8 cellular contexts compared by ENCODE assay signal in the genomic region with DNA sequence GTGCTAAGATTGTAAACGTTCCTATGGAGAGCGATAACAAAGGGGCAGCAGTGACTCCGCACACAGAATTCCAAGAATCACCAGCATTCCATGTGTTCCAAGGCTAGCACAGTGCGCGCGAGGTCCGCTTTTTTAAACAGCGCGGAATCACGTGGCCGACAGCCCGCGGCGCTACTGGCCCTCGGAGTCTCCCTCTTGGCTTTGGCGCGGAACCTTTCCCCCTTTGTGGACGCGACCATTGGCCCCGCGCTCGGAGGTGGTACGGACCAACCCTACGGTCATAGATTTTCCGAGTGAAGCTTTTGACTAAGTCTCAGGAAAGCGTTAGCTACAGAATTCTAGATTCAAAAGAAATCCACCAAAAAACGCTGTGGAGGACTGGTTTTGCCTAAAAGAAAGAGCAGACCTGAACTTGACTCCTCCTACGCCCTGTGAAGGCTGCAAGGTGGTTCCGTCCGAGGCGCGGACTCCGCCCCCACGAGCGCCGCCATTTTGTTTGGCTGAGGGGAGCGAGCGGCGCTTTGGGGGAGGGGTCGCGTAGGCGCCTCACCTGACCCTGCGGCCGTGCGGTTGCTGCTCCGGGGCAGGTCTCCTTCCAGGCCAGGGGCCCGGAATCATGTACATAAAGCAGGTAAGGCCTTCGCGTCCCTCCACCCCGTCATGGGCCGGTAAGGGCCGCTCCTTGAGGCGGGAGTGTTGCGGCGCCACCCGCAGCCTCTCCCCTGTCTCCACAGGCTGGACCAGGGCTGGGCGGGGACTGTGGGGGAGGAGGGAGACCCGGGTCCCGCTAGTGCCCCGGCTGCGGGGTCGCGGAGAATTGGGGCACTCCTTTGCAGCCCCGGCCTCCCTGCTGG. TPM values are rescaled to one million over a fixed set of nuclear protein-coding genes. Genes with fewer than 3 reads are reported as not detected.
A peak's percentile ranks its signal among the peaks of the same experiment; 100 is the strongest.
DNase-seq lines count a peak whose midpoint lies in the region; ATAC-seq and TF ChIP-seq lines count a peak whose summit lies in the region.

Gene SMC3, plus strand, starts transcription at position 495 of the 854 bp plus-strand sequence. Its CDS starts 122 bp downstream, at position 617.

- no peaks in the 10 kb centered on the region for H3K9me3 ChIP-seq in SK-N-MC (ENCODE audit: low read depth, low read length)
- no peaks in the 10 kb centered on the region for H3K9me3 ChIP-seq in gastroesophageal sphincter
- H3K9me3 ChIP-seq in neutrophil: no peaks in the 10 kb centered on the region

- ATAC-seq in gastroesophageal sphincter: peak; percentile 95

- CTCF ChIA-PET in HEK293T (lab: Yijun Ruan, JAX): no interaction called here
- CTCF ChIA-PET in activated naive CD4-positive, alpha-beta T cell treated with anti-CD3 and anti-CD28 coated beads, Interleukin-2, amount 10 ng/mL, durations not matched to agents 7 days and 5 days (lab: Charles Lee): interaction anchor here (1.0 kb wide), 1 partner anchor 23 kb away, joined by 5 read pairs; no protein-coding TSS in a partner anchor

- POLR2A ChIA-PET in HEK293T (lab: Yijun Ruan, JAX): interaction anchor here (0.6 to 1.6 kb wide), 2 partner anchors 20 to 263 kb away, joined by 3 to 6 read pairs; partner anchors contain the start of gene SMNDC1

- H3K27ac ChIP-seq in SK-N-MC: peak within 1 kb of the TSS; percentile 96
- peak within 1 kb of the TSS; percentile 72 to 94 (median 90) for H3K27ac ChIP-seq in gastroesophageal sphincter
- peak within 1 kb of the TSS; percentile 88 for H3K27ac ChIP-seq in neutrophil
- peak within 1 kb of the TSS; percentile 88 for H3K27ac ChIP-seq in substantia nigra (ENCODE audit: low read depth, low read length, poor library complexity, severe bottlenecking)

- TF ChIP-seq POLR2A in gastroesophageal sphincter (IDR thresholded peaks at IDR 0.05): peak in 1 of 2 donors; percentile 38

- H3K27me3 ChIP-seq in gastroesophageal sphincter (no peaks in the 10 kb centered on the region), neutrophil (peaks cover 12% of the 10 kb centered on the region)

- peaks cover 23% of the 10 kb centered on the region for H3K36me3 Mint-ChIP-seq in activated naive CD4-positive, alpha-beta T cell treated with anti-CD3 and anti-CD28 coated beads, Interleukin-2, amount 10 ng/mL, durations not matched to agents 7 days and 5 days

- no peak for TF ChIP-seq EP300 in gastroesophageal sphincter (IDR thresholded peaks at IDR 0.05)

- H3K4me1 Mint-ChIP-seq in activated naive CD4-positive, alpha-beta T cell treated with anti-CD3 and anti-CD28 coated beads, Interleukin-2, amount 10 ng/mL, durations not matched to agents 7 days and 5 days: peaks cover 44% of the 10 kb centered on the region

- H3K4me3 ChIP-seq in SK-N-MC: peak within 1 kb of the TSS; percentile 86
- peak within 1 kb of the TSS; percentile 88 to 91 for H3K4me3 ChIP-seq in gastroesophageal sphincter
- H3K4me3 ChIP-seq in neutrophil (ENCODE audit: low read depth in 1 of 2, low read length in 1 of 2): peak within 1 kb of the TSS; percentile 87 to 90

- 0% methylated on average over 13 of the region's 64 CpGs; no CpG with 5 or more reads in 1 of the 2 donors for WGBS in gastroesophageal sphincter (ENCODE audit: low coverage in 1 of 2), 2 donors

- peak within 1 kb of the TSS; percentile 98 for H3K4me3 Mint-ChIP-seq in activated naive CD4-positive, alpha-beta T cell treated with anti-CD3 and anti-CD28 coated beads, Interleukin-2, amount 10 ng/mL, durations not matched to agents 7 days and 5 days

- H3K4me1 ChIP-seq in gastroesophageal sphincter (peaks cover 11 to 52% (median 13%) of the 10 kb centered on the region in 3 donors), neutrophil (ENCODE audit: control insufficient read depth in 1 of 2, insufficient read depth in 1 of 2, low read depth in 1 of 2, low read length in 1 of 2) (peaks cover 19 to 28% of the 10 kb centered on the region in 2 experiments)

- peak within 1 kb of the TSS; percentile 94 for H3K9ac ChIP-seq in SK-N-MC (ENCODE audit: insufficient read length)

- peak; percentile 94 for DNase-seq in GM03348 (ENCODE audit: low spot score)
- peak; percentile 92 for DNase-seq in HEK293T (ENCODE audit: extremely low spot score)
- DNase-seq in MV-4-11 (lab: John Stamatoyannopoulos, UW): peak; percentile 87
- DNase-seq in SK-N-MC (ENCODE audit: low read depth, low spot score): peak; percentile 61
- DNase-seq in activated naive CD4-positive, alpha-beta T cell treated with anti-CD3 and anti-CD28 coated beads, Interleukin-2, amount 10 ng/mL, durations not matched to agents 7 days and 5 days: peak; percentile 94
- peak; percentile 39 to 97 (median 87) for DNase-seq in substantia nigra (lab: John Stamatoyannopoulos, UW)

- H3K36me3 ChIP-seq in SK-N-MC (ENCODE audit: insufficient read depth, low read length) (peaks cover 11% of the 10 kb centered on the region), gastroesophageal sphincter (peaks cover 0 to 4% of the 10 kb centered on the region in 2 donors), neutrophil (peaks cover 6% of the 10 kb centered on the region)

- peak in 1 of 4 experiments; percentile 19 for TF ChIP-seq CTCF in gastroesophageal sphincter (IDR thresholded peaks at IDR 0.05)
- peak; percentile 17 for TF ChIP-seq CTCF in neutrophil (IDR thresholded peaks at IDR 0.05)

- H3K27ac Mint-ChIP-seq in activated naive CD4-positive, alpha-beta T cell treated with anti-CD3 and anti-CD28 coated beads, Interleukin-2, amount 10 ng/mL, durations not matched to agents 7 days and 5 days: peak within 1 kb of the TSS; percentile 98

- H3K27me3 Mint-ChIP-seq in activated naive CD4-positive, alpha-beta T cell treated with anti-CD3 and anti-CD28 coated beads, Interleukin-2, amount 10 ng/mL, durations not matched to agents 7 days and 5 days: peaks cover 25% of the 10 kb centered on the region

- H3K9me3 Mint-ChIP-seq in activated naive CD4-positive, alpha-beta T cell treated with anti-CD3 and anti-CD28 coated beads, Interleukin-2, amount 10 ng/mL, durations not matched to agents 7 days and 5 days: no peaks in the 10 kb centered on the region

TF ChIP-seq in HEK293T, 16 proteins besides CTCF, POLR2A, EP300 and RAD21:
- no peak; the same call in 1 of the 2 replicates for TF ChIP-seq LEF1 (IDR thresholded peaks at IDR 0.05; ENCODE audit: borderline replicate concordance)
- TF ChIP-seq FOXA1 (IDR thresholded peaks at IDR 0.05): no peak
- TF ChIP-seq CTBP1 (IDR thresholded peaks at IDR 0.05; ENCODE audit: borderline replicate concordance): peak; percentile 36; the same call in 1 of the 2 replicates
- TF ChIP-seq FOXM1 (IDR thresholded peaks at IDR 0.05; ENCODE audit: borderline replicate concordance): peak; percentile 92
- peak; percentile 98 for TF ChIP-seq L3MBTL2 (conservative IDR thresholded peaks at IDR 0.05)
- no peak for TF ChIP-seq HDGF (IDR thresholded peaks at IDR 0.05; ENCODE audit: borderline replicate concordance)
- no peak for TF ChIP-seq SUZ12 (IDR thresholded peaks at IDR 0.05)
- 0 out of 2 replicates have a peak, but pooled peaks have one; percentile 25 for TF ChIP-seq ELF4 (IDR thresholded peaks at IDR 0.05)
- peak; percentile 28; the same call in 1 of the 2 replicates for TF ChIP-seq NFRKB (IDR thresholded peaks at IDR 0.05)
- TF ChIP-seq TARDBP (IDR thresholded peaks at IDR 0.05): no peak
- peak; percentile 96 for TF ChIP-seq BHLHE40 (IDR thresholded peaks at IDR 0.05; ENCODE audit: borderline replicate concordance)
- TF ChIP-seq ZNF384 (IDR thresholded peaks at IDR 0.05): no peak
- TF ChIP-seq ARNT (IDR thresholded peaks at IDR 0.05): no peak
- no peak for TF ChIP-seq FOXK2 (IDR thresholded peaks at IDR 0.05)
- TF ChIP-seq, protein P1, sequence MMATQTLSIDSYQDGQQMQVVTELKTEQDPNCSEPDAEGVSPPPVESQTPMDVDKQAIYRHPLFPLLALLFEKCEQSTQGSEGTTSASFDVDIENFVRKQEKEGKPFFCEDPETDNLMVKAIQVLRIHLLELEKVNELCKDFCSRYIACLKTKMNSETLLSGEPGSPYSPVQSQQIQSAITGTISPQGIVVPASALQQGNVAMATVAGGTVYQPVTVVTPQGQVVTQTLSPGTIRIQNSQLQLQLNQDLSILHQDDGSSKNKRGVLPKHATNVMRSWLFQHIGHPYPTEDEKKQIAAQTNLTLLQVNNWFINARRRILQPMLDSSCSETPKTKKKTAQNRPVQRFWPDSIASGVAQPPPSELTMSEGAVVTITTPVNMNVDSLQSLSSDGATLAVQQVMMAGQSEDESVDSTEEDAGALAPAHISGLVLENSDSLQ (IDR thresholded peaks at IDR 0.05): no peak
- no peak for TF ChIP-seq SP1 (IDR thresholded peaks at IDR 0.05)

RNA-seq across cellular contexts. Expression of gene SMC3, which starts in this region (rescaled TPM):
- 10 to 100 TPM; 35.5 to 62.0 (median 42.8) TPM for total RNA-seq in gastroesophageal sphincter

Comparison
In these comparisons a context has a peak if more than half of its experiments do, and no peak if none do; other contexts are left out.
1. Peak in every context shown above with its lines: DNase-seq, ATAC-seq, H3K4me3 ChIP-seq and H3K27ac ChIP-seq.